1 cellular context compared by ENCODE assay signal in genomic region chr5:124803617-124804331, GRCh38.
TF ChIP-seq lines count a peak whose summit lies in the region.

No MANE protein-coding gene starts in this region.

TF ChIP-seq in K562, 482 proteins besides CTCF, POLR2A, EP300 and RAD21 (continued from another document and continues in another):
- no peak for TF ChIP-seq RNF219 (CRISPR knock-in tag; IDR thresholded peaks at IDR 0.05)
- TF ChIP-seq NR0B1 (IDR thresholded peaks at IDR 0.05; ENCODE audit: partially characterized antibody): no peak
- no peak for TF ChIP-seq RBM34 (IDR thresholded peaks at IDR 0.05; ENCODE audit: borderline replicate concordance, insufficient read depth, low read length)
- peak; percentile 72 for TF ChIP-seq CBFA2T3 (IDR thresholded peaks at IDR 0.05)
- no peak for TF ChIP-seq GTF2F1 (IDR thresholded peaks at IDR 0.05; ENCODE audit: low read depth, low read length)
- TF ChIP-seq ZNF511 (CRISPR knock-in tag; IDR thresholded peaks at IDR 0.05): no peak
- TF ChIP-seq POLR3A (IDR thresholded peaks at IDR 0.05; ENCODE audit: borderline replicate concordance, extremely low read depth, insufficient read depth, insufficient read length): no peak
- no peak for TF ChIP-seq ZNF717 (CRISPR knock-in tag; IDR thresholded peaks at IDR 0.05)
- no peak for TF ChIP-seq ZNF277 (CRISPR knock-in tag; IDR thresholded peaks at IDR 0.05; ENCODE audit: borderline replicate concordance)
- TF ChIP-seq ZNF184 (CRISPR knock-in tag; IDR thresholded peaks at IDR 0.05): no peak
- no peak for TF ChIP-seq ZNF584 (CRISPR knock-in tag; IDR thresholded peaks at IDR 0.05; ENCODE audit: low read depth)
- no peak for TF ChIP-seq ZBTB43 (CRISPR knock-in tag; IDR thresholded peaks at IDR 0.05)
- peak; percentile 29; the same call in 1 of the 2 replicates for TF ChIP-seq DPF2 (IDR thresholded peaks at IDR 0.05)
- no peak for TF ChIP-seq TEAD2 (tag; IDR thresholded peaks at IDR 0.05)
- no peak for TF ChIP-seq NFYB (IDR thresholded peaks at IDR 0.05; ENCODE audit: extremely low read depth, insufficient read length)
- no peak for TF ChIP-seq SAFB (IDR thresholded peaks at IDR 0.05; ENCODE audit: borderline replicate concordance, low read depth, low read length)
- TF ChIP-seq ZNF175 (CRISPR knock-in tag; IDR thresholded peaks at IDR 0.05; ENCODE audit: low read depth): no peak
- no peak for TF ChIP-seq PRDM10 (IDR thresholded peaks at IDR 0.05; ENCODE audit: partially characterized antibody)
- no peak for TF ChIP-seq NBN (IDR thresholded peaks at IDR 0.05; ENCODE audit: low read depth)
- TF ChIP-seq STAT6 (CRISPR knock-in tag; IDR thresholded peaks at IDR 0.05): no peak
- no peak for TF ChIP-seq HDAC2 (IDR thresholded peaks at IDR 0.05)
- no peak for TF ChIP-seq ZFP36 (IDR thresholded peaks at IDR 0.05; ENCODE audit: low read depth, low read length, partially characterized antibody)
- no peak for TF ChIP-seq RERE (CRISPR knock-in tag; IDR thresholded peaks at IDR 0.05; ENCODE audit: borderline replicate concordance)
- TF ChIP-seq ZNF707 (CRISPR knock-in tag; conservative IDR thresholded peaks at IDR 0.05): no peak
- no peak for TF ChIP-seq CGGBP1 (CRISPR knock-in tag; IDR thresholded peaks at IDR 0.05)
- TF ChIP-seq PURB (CRISPR knock-in tag; IDR thresholded peaks at IDR 0.05; ENCODE audit: low read depth): no peak
- no peak for TF ChIP-seq IRF2 (CRISPR knock-in tag; IDR thresholded peaks at IDR 0.05)
- TF ChIP-seq RBM22 (IDR thresholded peaks at IDR 0.05; ENCODE audit: low read depth, low read length, poor library complexity, severe bottlenecking): no peak
- TF ChIP-seq ZNF143 (CRISPR knock-in tag; IDR thresholded peaks at IDR 0.05): no peak
- TF ChIP-seq MTA3 (IDR thresholded peaks at IDR 0.05; ENCODE audit: borderline replicate concordance): no peak
- no peak for TF ChIP-seq NR1H2 (CRISPR knock-in tag; IDR thresholded peaks at IDR 0.05)
- TF ChIP-seq CREBBP (IDR thresholded peaks at IDR 0.05; ENCODE audit: low read depth, low read length): no peak
- TF ChIP-seq ZNF766 (CRISPR knock-in tag; conservative IDR thresholded peaks at IDR 0.05): no peak
- TF ChIP-seq USF1 (CRISPR knock-in tag; IDR thresholded peaks at IDR 0.05): no peak
- TF ChIP-seq PTRF (tag; IDR thresholded peaks at IDR 0.05): no peak
- no peak for TF ChIP-seq ZNF140 (CRISPR knock-in tag; IDR thresholded peaks at IDR 0.05)
- no peak for TF ChIP-seq FOXA3 (CRISPR knock-in tag; conservative IDR thresholded peaks at IDR 0.05 in 1 of 2, IDR thresholded peaks at IDR 0.05 in 1 of 2)
- no peak for TF ChIP-seq PHB (CRISPR knock-in tag; IDR thresholded peaks at IDR 0.05)
- no peak for TF ChIP-seq POU5F1 (IDR thresholded peaks at IDR 0.05; ENCODE audit: borderline replicate concordance, low read depth, low read length, partially characterized antibody)
- TF ChIP-seq SMARCE1 (IDR thresholded peaks at IDR 0.05): no peak
- no peak for TF ChIP-seq ZNF398 (CRISPR knock-in tag; IDR thresholded peaks at IDR 0.05)
- TF ChIP-seq FOXJ2 (tag; IDR thresholded peaks at IDR 0.05): no peak
